ENCODE assay signal across 26 cellular contexts in genomic region chr20:17515053-17515452, GRCh38.
"Had no signal": no experiment of that assay in that cellular context is flagged by ENCODE, and none has a peak within 500 bp of the region (broad histone marks: within the 10 kb centered on the region; RNA-seq: fewer than 3 reads in every experiment).

No MANE protein-coding gene starts in this region.

- H3K4me1 ChIP-seq: stomach, suprapubic skin, testis, thyroid gland, tibial artery, transverse colon, upper lobe of right lung, uterus, vagina had no signal

- H3K27me3 ChIP-seq: stomach, suprapubic skin, testis, thyroid gland, tibial artery, tibial nerve, transverse colon, upper lobe of left lung, upper lobe of right lung, uterus, vagina had no signal

- H3K27ac ChIP-seq: stomach, suprapubic skin, testis, thoracic aorta, thyroid gland, tibial artery, tibial nerve, transverse colon, upper lobe of left lung, upper lobe of right lung, uterus, vagina had no signal

- ATAC-seq: stimulated activated effector memory CD8-positive, alpha-beta T cell treated with anti-CD3 and anti-CD28 coated beads, Interleukin-12 subunit alpha, Interleukin-12 subunit beta, amount 100 ng/mL, for 72 hours; stimulated activated memory B cell treated with anti-CD40 and anti-IgM and Interleukin-4, amounts not matched to agents 10 μg/mL and 1 μg/mL and 100 μg/mL, for 72 hours; stimulated activated naive B cell treated with anti-CD40 and anti-IgM and Interleukin-4, amounts not matched to agents 10 μg/mL and 1 μg/mL and 100 μg/mL, for 72 hours; stimulated activated naive CD8-positive, alpha-beta T cell treated with anti-CD3 and anti-CD28 coated beads, Interleukin-15, amount 100 ng/mL, for 72 hours; stimulated activated naive CD8-positive, alpha-beta T cell treated with anti-CD3 and anti-CD28 coated beads, Interleukin-15, Interleukin-2, amounts not matched to agents 100 U/mL and 50 U/mL, for 24 hours; upper lobe of right lung had no signal

- H3K36me3 ChIP-seq: stomach, suprapubic skin, thoracic aorta, thyroid gland, tibial artery, tibial nerve, transverse colon, upper lobe of left lung, upper lobe of right lung, uterus, vagina had no signal

- DNase-seq: stimulated activated CD4-positive, alpha-beta T cell treated with anti-CD3 and anti-CD28 coated beads, Interleukin-2, amount 100 ng/mL, for 48 hours; stimulated activated CD4-positive, alpha-beta T cell treated with anti-CD3 and anti-CD28 coated beads, Interleukin-4, amount 100 ng/mL, for 1 hour; stimulated activated CD4-positive, alpha-beta T cell treated with anti-CD3 and anti-CD28 coated beads, Interleukin-4, amount 100 ng/mL, for 24 hours; stimulated activated CD4-positive, alpha-beta T cell treated with anti-CD3 and anti-CD28 coated beads, Interleukin-4, amount 100 ng/mL, for 4 hours; stimulated activated CD8-positive, alpha-beta memory T cell treated with anti-CD3 and anti-CD28 coated beads, Interleukin-4, amount 100 ng/mL, for 48 hours; stimulated activated naive B cell treated with anti-CD40 and anti-IgM and Interleukin-4, amounts not matched to agents 10 μg/mL and 1 μg/mL and 100 μg/mL, for 72 hours; stimulated activated naive CD4-positive, alpha-beta T cell; stimulated activated naive CD4-positive, alpha-beta T cell treated with Interleukin-2 at 50 U/mL for 16 hours; stimulated activated naive CD8-positive, alpha-beta T cell treated with anti-CD3 and anti-CD28 coated beads, Interleukin-15, amount 100 ng/mL, for 72 hours; stimulated activated naive CD8-positive, alpha-beta T cell treated with anti-CD3 and anti-CD28 coated beads, Interleukin-15, Interleukin-2, amounts not matched to agents 100 U/mL and 50 U/mL, for 24 hours; stomach; substantia nigra; testis; thyroid gland; tibial artery; transverse colon; upper lobe of left lung; upper lobe of right lung; uterus had no signal

- H3K9me3 ChIP-seq: stomach, suprapubic skin, testis, thoracic aorta, thyroid gland, tibial artery, tibial nerve, transverse colon, upper lobe of left lung, upper lobe of right lung, uterus, vagina had no signal

- FAIRE-seq: urothelium cell line had no signal

- H3K4me3 ChIP-seq: stomach, suprapubic skin, testis, thoracic aorta, thyroid gland, tibial artery, tibial nerve, transverse colon, upper lobe of left lung, upper lobe of right lung, uterus, vagina had no signal
